In genomic region chr13:26971990-26972888, GRCh38 we compare ENCODE assay signal across 7 cellular contexts.
DNase-seq lines count a peak whose midpoint lies in the region; ATAC-seq and TF ChIP-seq lines count a peak whose summit lies in the region.

No MANE protein-coding gene starts in this region.

- CTCF ChIA-PET in Panc1 (lab: Charles Lee) = interaction anchor here (0.7 to 0.9 kb wide), 3 partner anchors 13 to 302 kb away, joined by 3 to 9 read pairs (median 3); no protein-coding TSS in a partner anchor

- intact Hi-C loops in Panc1 (cut with micrococcal nuclease; ENCODE audit: unreplicated experiment) (no loop called here), mucosa of descending colon (cut with DNase I, micrococcal nuclease) (no loop called here)

- H3K4me1 ChIP-seq in Panc1 (ENCODE audit: control insufficient read depth, insufficient read depth, low read length) (peaks cover 26% of the 10 kb centered on the region), mucosa of descending colon (ENCODE audit: low read depth) (peaks cover 22% of the 10 kb centered on the region)

- peak; percentile 40 for TF ChIP-seq CTCF in GM13976 (IDR thresholded peaks at IDR 0.05; ENCODE audit: borderline replicate concordance, control extremely low read depth, extremely low read depth, insufficient read depth, missing control alignments)
- TF ChIP-seq CTCF in Panc1 (IDR thresholded peaks at IDR 0.05) = peak; percentile 85
- peak; percentile 55 for TF ChIP-seq CTCF in astrocyte of the spinal cord (IDR thresholded peaks at IDR 0.05; ENCODE audit: low read depth, low read length)
- TF ChIP-seq CTCF in mucosa of descending colon (IDR thresholded peaks at IDR 0.05) = peak; percentile 50

- H3K9me3 ChIP-seq in Panc1 (ENCODE audit: control insufficient read depth, insufficient read depth, low read depth, low read length) = no peaks in the 10 kb centered on the region
- H3K9me3 ChIP-seq in mucosa of descending colon = no peaks in the 10 kb centered on the region

- POLR2A ChIA-PET in Panc1 (lab: Charles Lee) = interaction anchor here (0.6 kb wide), 1 partner anchor 41 kb away, joined by 5 read pairs; no protein-coding TSS in a partner anchor

- H3K4me3 ChIP-seq in Panc1 (ENCODE audit: low read depth in 2 of 2, low read length in 2 of 2) (no peak overlapping the region), astrocyte of the spinal cord (ENCODE audit: low read depth, low read length) (no peak overlapping the region), mucosa of descending colon (no peak overlapping the region)

- ATAC-seq in Panc1 (peak; percentile 84), mucosa of descending colon (peak; percentile 70), GM19452 (IDR thresholded peaks at IDR 0.05; ENCODE audit: unreplicated experiment) (no peak)

- peak overlapping the region; percentile 87 for H3K27ac ChIP-seq in Panc1 (ENCODE audit: low read length)

- in situ Hi-C loops in GM13976 (cut with MboI; ENCODE audit: low sequenced_read_pairs, unreplicated experiment) = loop anchor here (25.0 kb wide), 1 partner anchor 990 kb away; the partner anchor contains the start of gene CDX2
- in situ Hi-C loops in Panc1 (cut with HindIII; ENCODE audit: low pct_unique_long_range_greater_than_20kb, low sequenced_read_pairs) = no loop called here
- in situ Hi-C loops in astrocyte of the spinal cord (cut with HindIII; ENCODE audit: low sequenced_read_pairs) = no loop called here
- in situ Hi-C loops in ACHN (cut with HindIII; ENCODE audit: low pct_ligation_motif_present, low pct_unique_long_range_greater_than_20kb, low sequenced_read_pairs) = no loop called here

- BruUV-seq in Panc1 (replicated peaks; lab: Mats Ljungman, UMichigan) = no TSS peak

- DNase-seq in GM13976 (ENCODE audit: low spot score) (no peak), Kasumi-1 (lab: John Stamatoyannopoulos, UW) (peak; percentile 4 to 11), Panc1 (ENCODE audit: low read depth, low spot score) (no peak), astrocyte of the spinal cord (ENCODE audit: low read depth, low spot score) (peak; percentile 16), mucosa of descending colon (peak; percentile 84), ACHN (no peak)

- no peaks in the 10 kb centered on the region for H3K27me3 ChIP-seq in Panc1 (ENCODE audit: control insufficient read depth, insufficient read depth, low read length)

- H3K36me3 ChIP-seq in Panc1 (ENCODE audit: control insufficient read depth, insufficient read depth, low read length) = no peaks in the 10 kb centered on the region
- no peaks in the 10 kb centered on the region for H3K36me3 ChIP-seq in mucosa of descending colon (ENCODE audit: low read depth)

Comparison
In these comparisons a context has a peak if more than half of its experiments do, and no peak if none do; other contexts are left out.
1. DNase-seq: peak in Kasumi-1 (2 of 2), astrocyte of the spinal cord (single experiment) and mucosa of descending colon (3 of 3); none in GM13976 (single experiment), Panc1 (single experiment) and ACHN (single experiment).
2. Peak in every context shown above with its lines, with median percentiles within 50 percentile points of each other: CTCF ChIP-seq.